ENCODE assay signal across 8 cellular contexts in the genomic region with DNA sequence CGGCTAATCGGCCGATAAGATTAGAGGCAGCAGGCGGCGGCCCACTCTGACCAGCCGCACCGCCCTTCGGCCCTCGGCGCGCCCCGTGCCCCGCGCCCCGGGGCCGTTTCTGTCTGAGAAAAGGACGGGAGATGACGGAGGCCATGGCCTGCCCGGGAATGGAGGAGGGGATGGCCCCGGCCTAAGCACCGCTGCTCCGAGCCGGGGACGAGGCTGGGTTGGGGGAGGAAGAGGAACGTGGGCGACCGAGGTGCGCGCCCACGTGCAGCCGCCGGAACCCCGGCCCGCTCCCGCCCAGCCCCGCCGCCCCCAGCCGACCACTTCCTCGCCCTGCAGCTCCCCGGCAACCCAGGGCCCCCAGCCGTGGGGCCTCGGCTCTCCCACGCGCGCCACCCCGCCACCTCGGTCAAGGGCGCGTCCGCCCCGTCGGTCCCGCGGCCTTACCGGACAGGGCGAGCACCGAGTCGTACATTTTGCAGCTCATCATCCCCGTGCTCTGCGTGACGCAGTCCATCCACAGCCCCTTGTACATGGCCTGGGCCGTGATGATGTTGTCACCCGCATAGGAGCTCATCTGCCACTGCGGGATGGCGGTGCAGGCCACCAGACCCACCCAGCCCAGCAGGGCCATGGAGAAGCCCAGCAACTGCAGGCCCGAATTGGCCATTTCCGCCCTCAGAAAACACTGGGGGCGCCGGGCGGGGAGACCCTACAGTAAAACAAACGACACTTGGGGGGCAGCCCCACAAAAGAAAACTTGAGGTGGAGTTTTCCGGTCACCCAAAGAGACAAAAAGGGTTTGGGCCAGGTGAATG. TPM values are rescaled to one million over a fixed set of nuclear protein-coding genes. Genes with fewer than 3 reads are reported as not detected.
DNase-seq lines count a peak whose midpoint lies in the region; ATAC-seq and TF ChIP-seq lines count a peak whose summit lies in the region.

No MANE protein-coding gene starts in this region.

- intact Hi-C loops in breast epithelium (cut with DNase I; ENCODE audit: low total_unique reads) (loop anchor here (2.0 kb wide), 1 partner anchor 45 kb away; a partner anchor contains a TSS), left lung (cut with DNase I) (no loop called here)

- peak; percentile 16 for DNase-seq in activated naive CD4-positive, alpha-beta T cell treated with Interleukin-2 at 50 U/mL for 16 hours
- no peak for DNase-seq in activated naive CD4-positive, alpha-beta T cell (lab: John Stamatoyannopoulos, UW)
- no peak for DNase-seq in breast epithelium (ENCODE audit: low spot score in 2 of 2)
- peak in 1 of 2 donors; percentile 82 for DNase-seq in left lung
- no peak for DNase-seq in suprapubic skin (ENCODE audit: low spot score in 2 of 2)
- DNase-seq in Ammon's horn (ENCODE audit: low spot score), result no peak

- H3K36me3 ChIP-seq in breast epithelium (no peaks in the 10 kb centered on the region), left lung (peaks cover 0 to 38% of the 10 kb centered on the region in 2 donors), suprapubic skin (peaks cover 29% of the 10 kb centered on the region)

- TF ChIP-seq CTCF in breast epithelium (IDR thresholded peaks at IDR 0.05), result no peak
- TF ChIP-seq CTCF in left lung (IDR thresholded peaks at IDR 0.05), result no peak
- no peak for TF ChIP-seq CTCF in suprapubic skin (IDR thresholded peaks at IDR 0.05)

- no peak for TF ChIP-seq EP300 in suprapubic skin (IDR thresholded peaks at IDR 0.05)

- H3K9me3 ChIP-seq in breast epithelium (no peaks in the 10 kb centered on the region), left lung (no peaks in the 10 kb centered on the region), suprapubic skin (no peaks in the 10 kb centered on the region)

- peaks cover 0 to 6% of the 10 kb centered on the region in 2 donors for H3K4me1 ChIP-seq in breast epithelium
- peaks cover 3 to 46% of the 10 kb centered on the region in 2 donors for H3K4me1 ChIP-seq in left lung
- H3K4me1 ChIP-seq in suprapubic skin, result peaks cover 47% of the 10 kb centered on the region

- TF ChIP-seq POLR2A in breast epithelium (IDR thresholded peaks at IDR 0.05), result no peak
- TF ChIP-seq POLR2A in suprapubic skin (IDR thresholded peaks at IDR 0.05), result no peak

- 30% methylated on average over 11 of the region's 72 CpGs for whole genome bisulfite sequencing in suprapubic skin

- peak; percentile 2 for ATAC-seq in left lung
- ATAC-seq in GM18502 (IDR thresholded peaks at IDR 0.05; ENCODE audit: poor library complexity, unreplicated experiment), result no peak
- no peak for ATAC-seq in GM18867 (IDR thresholded peaks at IDR 0.05; ENCODE audit: unreplicated experiment)

- peak overlapping the region; percentile 38 to 80 (median 69) for H3K4me3 ChIP-seq in breast epithelium
- H3K4me3 ChIP-seq in left lung, result peak overlapping the region; percentile 56 to 59
- peak overlapping the region; percentile 52 for H3K4me3 ChIP-seq in suprapubic skin

- peak overlapping the region; percentile 93 to 96 for H3K27ac ChIP-seq in breast epithelium
- peak overlapping the region; percentile 86 to 88 for H3K27ac ChIP-seq in left lung
- peak overlapping the region; percentile 59 for H3K27ac ChIP-seq in suprapubic skin

- peaks cover 5 to 12% of the 10 kb centered on the region in 2 donors for H3K27me3 ChIP-seq in breast epithelium
- peaks cover 10 to 58% of the 10 kb centered on the region in 2 donors for H3K27me3 ChIP-seq in left lung
- peaks cover 35% of the 10 kb centered on the region for H3K27me3 ChIP-seq in suprapubic skin

RNA-seq across cellular contexts. Expression of a gene that starts 0.7 kb away (rescaled TPM):
- total RNA-seq in breast epithelium, result 10 to 100 TPM in 2 of 3 donors, 1 to 10 TPM in 1; 5.4 to 95.9 (median 60.0) TPM
- 100 to 1,000 TPM; 187 to 197 TPM for total RNA-seq in left lung
- 10 to 100 TPM in 2 of 4 donors, 1 to 10 TPM in 2; 7.7 to 14.5 (median 11.0) TPM for total RNA-seq in suprapubic skin

RNA-seq across cellular contexts. Expression of a gene that starts 9.6 kb away (rescaled TPM):
- 10 to 100 TPM; 26.9 to 36.7 (median 30.6) TPM for total RNA-seq in breast epithelium
- 10 to 100 TPM; 26.5 to 46.6 TPM for total RNA-seq in left lung
- total RNA-seq in suprapubic skin, result 10 to 100 TPM; 13.6 to 29.7 (median 20.3) TPM

RNA-seq across cellular contexts. Expression of a gene that starts 10.1 kb away (rescaled TPM):
- total RNA-seq in breast epithelium, result 10 to 100 TPM; 35.7 to 67.5 (median 60.5) TPM
- 100 to 1,000 TPM; 134 to 171 TPM for total RNA-seq in left lung
- total RNA-seq in suprapubic skin, result 10 to 100 TPM; 54.7 to 80.6 (median 72.1) TPM

RNA-seq across cellular contexts. Expression of a gene that starts 19.3 kb away (rescaled TPM):
- total RNA-seq in breast epithelium, result 100 to 1,000 TPM; 620 to 765 (median 631) TPM
- 100 to 1,000 TPM; 545 to 559 TPM for total RNA-seq in left lung
- total RNA-seq in suprapubic skin, result 100 to 1,000 TPM; 446 to 840 (median 533) TPM

RNA-seq across cellular contexts. Expression of a gene that starts 19.9 kb away (rescaled TPM):
- total RNA-seq in breast epithelium, result 10 to 100 TPM in 1 of 3 donors, 1 to 10 TPM in 2; 2.6 to 32.5 (median 3.5) TPM
- total RNA-seq in left lung, result under 1 TPM; 0.60 to 0.85 TPM
- total RNA-seq in suprapubic skin, result 10 to 100 TPM in 2 of 4 donors, 1 to 10 TPM in 2; 2.4 to 19.4 (median 10.8) TPM
